ENCODE assay signal across 8 cellular contexts in genomic region chr1:77683142-77683835, GRCh38. TPM values are rescaled to one million over a fixed set of nuclear protein-coding genes. Genes with fewer than 3 reads are reported as not detected.
DNase-seq lines count a peak whose midpoint lies in the region; ATAC-seq and TF ChIP-seq lines count a peak whose summit lies in the region.

No MANE protein-coding gene starts in this region.

- peaks cover 23% of the 10 kb centered on the region for H3K36me3 Mint-ChIP-seq in HFFc6 (ENCODE audit: low read depth)
- H3K36me3 Mint-ChIP-seq in activated naive CD4-positive, alpha-beta T cell treated with anti-CD3 and anti-CD28 coated beads, Interleukin-2, amount 10 ng/mL, durations not matched to agents 7 days and 5 days: peaks cover 4% of the 10 kb centered on the region

- peaks cover 49% of the 10 kb centered on the region for H3K4me1 Mint-ChIP-seq in HFFc6 (ENCODE audit: low read depth)
- H3K4me1 Mint-ChIP-seq in activated naive CD4-positive, alpha-beta T cell treated with anti-CD3 and anti-CD28 coated beads, Interleukin-2, amount 10 ng/mL, durations not matched to agents 7 days and 5 days: peaks cover 39% of the 10 kb centered on the region

- intact Hi-C loops in testis (cut with DNase I; ENCODE audit: low total_unique reads): no loop called here

- POLR2A ChIA-PET in GM10248 (lab: Yijun Ruan, JAX): interaction anchor here (0.8 to 1.2 kb wide), 3 partner anchors 296 to 1896 kb away, joined by 5 to 15 read pairs (median 7); partner anchors contain the start of genes DNAJB4 and FUBP1

- H3K9me3 Mint-ChIP-seq in HFFc6: no peaks in the 10 kb centered on the region
- no peaks in the 10 kb centered on the region for H3K9me3 Mint-ChIP-seq in activated naive CD4-positive, alpha-beta T cell treated with anti-CD3 and anti-CD28 coated beads, Interleukin-2, amount 10 ng/mL, durations not matched to agents 7 days and 5 days

- peak overlapping the region; percentile 98 for H3K27ac Mint-ChIP-seq in HFFc6
- H3K27ac Mint-ChIP-seq in activated naive CD4-positive, alpha-beta T cell treated with anti-CD3 and anti-CD28 coated beads, Interleukin-2, amount 10 ng/mL, durations not matched to agents 7 days and 5 days: peak overlapping the region; percentile 93

- CTCF ChIA-PET in GM10248 (lab: Yijun Ruan, JAX): interaction anchor here (0.6 to 3.2 kb wide), 17 partner anchors 9 to 238 kb away, joined by 3 to 15 read pairs (median 3); no protein-coding TSS in a partner anchor
- CTCF ChIA-PET in activated naive CD4-positive, alpha-beta T cell treated with anti-CD3 and anti-CD28 coated beads, Interleukin-2, amount 10 ng/mL, durations not matched to agents 7 days and 5 days (lab: Charles Lee): interaction anchor here (0.8 to 1.2 kb wide), 3 partner anchors 15 to 42 kb away, joined by 3 read pairs; no protein-coding TSS in a partner anchor

- peak; percentile 96 for ATAC-seq in omental fat pad (ENCODE audit: low FRiP score)

- H3K9me3 ChIP-seq in SJSA1 (replicated peaks): no peaks in the 10 kb centered on the region
- H3K9me3 ChIP-seq in testis: no peaks in the 10 kb centered on the region

- TF ChIP-seq POLR2A in testis (IDR thresholded peaks at IDR 0.05): no peak

- H3K27me3 ChIP-seq in SJSA1 (replicated peaks) (no peaks in the 10 kb centered on the region), testis (no peaks in the 10 kb centered on the region)

- H3K27me3 Mint-ChIP-seq in HFFc6 (ENCODE audit: insufficient read depth): no peaks in the 10 kb centered on the region; the same call in 1 of the 2 replicates
- H3K27me3 Mint-ChIP-seq in activated naive CD4-positive, alpha-beta T cell treated with anti-CD3 and anti-CD28 coated beads, Interleukin-2, amount 10 ng/mL, durations not matched to agents 7 days and 5 days: no peaks in the 10 kb centered on the region

- H3K4me3 Mint-ChIP-seq in HFFc6: peak overlapping the region; percentile 96
- H3K4me3 Mint-ChIP-seq in activated naive CD4-positive, alpha-beta T cell treated with anti-CD3 and anti-CD28 coated beads, Interleukin-2, amount 10 ng/mL, durations not matched to agents 7 days and 5 days: peak overlapping the region; percentile 98

- TF ChIP-seq CTCF in GM10248 (IDR thresholded peaks at IDR 0.05; ENCODE audit: control extremely low read depth, extremely low read depth, low read depth, missing control alignments) (peak; percentile 89), HFFc6 (IDR thresholded peaks at IDR 0.05) (peak; percentile 91), omental fat pad (IDR thresholded peaks at IDR 0.05) (peak in 1 of 3 donors; percentile 91), testis (IDR thresholded peaks at IDR 0.05) (peak; percentile 73 to 85 (median 82))

- H3K36me3 ChIP-seq in SJSA1: no peaks in the 10 kb centered on the region
- H3K36me3 ChIP-seq in testis (ENCODE audit: low read depth, missing control alignments): no peaks in the 10 kb centered on the region

- H3K4me1 ChIP-seq in SJSA1 (replicated peaks) (peaks cover 8% of the 10 kb centered on the region), testis (peaks cover 12% of the 10 kb centered on the region)

- peak overlapping the region; percentile 61 for H3K4me3 ChIP-seq in SJSA1
- peak overlapping the region; percentile 78 to 90 for H3K4me3 ChIP-seq in testis

- H3K27ac ChIP-seq in SJSA1: peak overlapping the region; percentile 84
- peak overlapping the region; percentile 91 to 98 for H3K27ac ChIP-seq in testis

- DNase-seq in GM10248 (ENCODE audit: extremely low spot score) (peak; percentile 87), HFFc6 (peak; percentile 93), MV-4-11 (lab: John Stamatoyannopoulos, UW) (peak; percentile 91), SJSA1 (ENCODE audit: low read depth in 1 of 2, low spot score in 2 of 2) (peak; percentile 97 to 98), globus pallidus (ENCODE audit: low spot score) (peak; percentile 93), omental fat pad (ENCODE audit: low spot score) (peak; percentile 60), testis (peak; percentile 92)
- DNase-seq in activated naive CD4-positive, alpha-beta T cell treated with anti-CD3 and anti-CD28 coated beads, Interleukin-2, amount 10 ng/mL, durations not matched to agents 7 days and 5 days: peak; percentile 95

- WGBS in testis, 2 donors: 1% methylated on average over 26 to 54 of the region's 64 CpGs

RNA-seq across cellular contexts. Expression of gene ZZZ3, which starts 0.8 kb away (rescaled TPM):
- total RNA-seq in HFFc6 (2021; fragmentation: NEBNext Ultra II Directional; extraction: Animal tissue kit (Norgen Biotek cat#: 25700)): 10 to 100 TPM; 41.8 to 47.8 (median 46.0) TPM
- 80.5 and 94.4 TPM in 2 replicates for total RNA-seq in SJSA1 (2014; rRNA removed; shearing (Covaris generic))
- total RNA-seq in omental fat pad: 10 to 100 TPM; 41.2 to 78.7 (median 53.2) TPM
- 10 to 100 TPM; 52.2 to 53.8 TPM for total RNA-seq in testis
- polyA plus RNA-seq in testis (ENCODE audit: insufficient read depth, low read depth, low replicate concordance): 13.3 TPM

Comparison
In these comparisons a context has a peak if more than half of its experiments do, and no peak if none do; other contexts are left out.
1. Peak in every context shown above with its lines: DNase-seq, ATAC-seq, H3K4me3 ChIP-seq and H3K27ac ChIP-seq.